1 cellular context compared by ENCODE assay signal in the genomic region with DNA sequence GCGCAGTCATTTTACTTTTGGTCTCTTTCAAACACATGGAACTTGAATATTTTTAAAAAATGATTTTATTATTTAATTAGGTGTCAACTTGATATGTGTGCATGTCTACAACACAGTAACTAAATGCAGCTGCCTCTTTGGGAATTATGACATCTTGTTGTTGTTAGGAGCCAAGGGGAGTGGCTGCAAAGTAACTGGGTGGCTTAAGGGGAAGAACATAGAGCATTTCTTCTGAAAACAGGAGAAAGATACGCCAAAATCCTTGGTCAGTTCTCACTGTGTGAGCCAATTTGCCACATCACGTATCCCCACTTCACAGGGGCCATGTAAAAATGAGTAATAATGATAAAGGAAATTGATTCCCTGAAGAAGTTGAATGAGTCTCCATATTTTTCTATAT.
TF ChIP-seq lines count a peak whose summit lies in the region.

No MANE protein-coding gene starts in this region.

TF ChIP-seq in IMR-90, 13 proteins besides CTCF, POLR2A, EP300 and RAD21:
- TF ChIP-seq BHLHE40 (IDR thresholded peaks at IDR 0.05; ENCODE audit: low read depth, low read length) = no peak
- no peak for TF ChIP-seq RCOR1 (IDR thresholded peaks at IDR 0.05; ENCODE audit: insufficient replicate concordance, low read length)
- no peak for TF ChIP-seq RFX5 (IDR thresholded peaks at IDR 0.05; ENCODE audit: low read depth, low read length)
- TF ChIP-seq, protein P1, sequence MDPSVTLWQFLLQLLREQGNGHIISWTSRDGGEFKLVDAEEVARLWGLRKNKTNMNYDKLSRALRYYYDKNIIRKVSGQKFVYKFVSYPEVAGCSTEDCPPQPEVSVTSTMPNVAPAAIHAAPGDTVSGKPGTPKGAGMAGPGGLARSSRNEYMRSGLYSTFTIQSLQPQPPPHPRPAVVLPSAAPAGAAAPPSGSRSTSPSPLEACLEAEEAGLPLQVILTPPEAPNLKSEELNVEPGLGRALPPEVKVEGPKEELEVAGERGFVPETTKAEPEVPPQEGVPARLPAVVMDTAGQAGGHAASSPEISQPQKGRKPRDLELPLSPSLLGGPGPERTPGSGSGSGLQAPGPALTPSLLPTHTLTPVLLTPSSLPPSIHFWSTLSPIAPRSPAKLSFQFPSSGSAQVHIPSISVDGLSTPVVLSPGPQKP (IDR thresholded peaks at IDR 0.05; ENCODE audit: borderline replicate concordance, low read depth, low read length) = no peak
- no peak for TF ChIP-seq NFE2L2 (IDR thresholded peaks at IDR 0.05; ENCODE audit: low read depth, low read length)
- TF ChIP-seq MAZ (IDR thresholded peaks at IDR 0.05; ENCODE audit: borderline replicate concordance, low read depth, low read length) = no peak
- no peak for TF ChIP-seq FOS (IDR thresholded peaks at IDR 0.05; ENCODE audit: low read depth, low read length)
- no peak for TF ChIP-seq MAFK (IDR thresholded peaks at IDR 0.05; ENCODE audit: low read depth, low read length)
- TF ChIP-seq, protein P2, sequence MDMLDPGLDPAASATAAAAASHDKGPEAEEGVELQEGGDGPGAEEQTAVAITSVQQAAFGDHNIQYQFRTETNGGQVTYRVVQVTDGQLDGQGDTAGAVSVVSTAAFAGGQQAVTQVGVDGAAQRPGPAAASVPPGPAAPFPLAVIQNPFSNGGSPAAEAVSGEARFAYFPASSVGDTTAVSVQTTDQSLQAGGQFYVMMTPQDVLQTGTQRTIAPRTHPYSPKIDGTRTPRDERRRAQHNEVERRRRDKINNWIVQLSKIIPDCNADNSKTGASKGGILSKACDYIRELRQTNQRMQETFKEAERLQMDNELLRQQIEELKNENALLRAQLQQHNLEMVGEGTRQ (IDR thresholded peaks at IDR 0.05; ENCODE audit: low read depth, low read length) = no peak
- TF ChIP-seq CEBPB (IDR thresholded peaks at IDR 0.05; ENCODE audit: low read depth, low read length) = no peak
- TF ChIP-seq SMC3 (IDR thresholded peaks at IDR 0.05; ENCODE audit: low read depth, low read length) = no peak
- TF ChIP-seq MXI1 (IDR thresholded peaks at IDR 0.05; ENCODE audit: borderline replicate concordance, low read depth, low read length) = no peak
- no peak for TF ChIP-seq CHD1 (IDR thresholded peaks at IDR 0.05; ENCODE audit: low read depth, low read length)
TF ChIP-seq in IMR-90: peak in this region for 0.
